8 cellular contexts compared by ENCODE assay signal in the genomic region with DNA sequence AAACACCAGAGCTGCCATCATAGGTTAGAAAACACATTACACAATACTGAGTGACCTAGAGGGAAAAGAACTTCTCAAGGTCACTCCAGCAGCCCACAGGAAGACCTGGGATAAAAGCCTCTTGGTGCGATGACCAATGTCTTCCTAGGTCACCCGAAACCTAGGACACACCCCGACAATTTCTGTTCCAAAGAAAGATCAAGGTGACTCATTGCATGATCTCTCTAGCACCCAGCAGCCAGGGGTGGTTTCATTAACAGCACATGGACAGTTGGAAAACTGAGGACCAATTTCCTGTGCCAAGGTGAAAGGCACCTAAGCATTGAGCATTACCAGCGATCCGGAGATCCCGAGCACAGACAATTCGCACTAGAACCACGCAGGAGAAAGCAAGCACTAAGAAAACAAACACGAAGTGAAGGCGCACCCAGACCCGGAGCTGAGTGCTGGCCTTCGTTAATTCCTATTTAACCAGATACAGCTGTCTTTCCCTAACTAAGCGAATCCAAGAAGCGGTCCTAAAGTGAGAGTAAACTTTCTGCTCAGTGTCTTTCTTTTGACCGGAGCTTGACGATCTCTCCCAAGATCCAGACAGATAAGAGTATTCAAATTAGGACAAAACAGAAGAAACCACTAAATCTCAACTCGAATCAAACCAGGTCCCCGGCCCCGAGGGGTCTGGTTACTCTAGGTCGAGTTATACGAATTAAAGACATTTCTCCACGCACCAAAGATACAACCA. TPM values are rescaled to one million over a fixed set of nuclear protein-coding genes. Genes with fewer than 3 reads are reported as not detected.
DNase-seq lines count a peak whose midpoint lies in the region; ATAC-seq and TF ChIP-seq lines count a peak whose summit lies in the region.

No MANE protein-coding gene starts in this region.

- no peak overlapping the region for H3K27ac ChIP-seq in brain microvascular endothelial cell
- H3K27ac ChIP-seq in temporal lobe (ENCODE audit: low read depth, low read length) = peak overlapping the region; percentile 40

- peak; percentile 7 for TF ChIP-seq CTCF in brain microvascular endothelial cell (IDR thresholded peaks at IDR 0.05; ENCODE audit: low read depth, low read length, missing control alignments)

- H3K4me3 ChIP-seq in brain microvascular endothelial cell (ENCODE audit: low read depth, low read length) = peak overlapping the region; percentile 52

- DNase-seq in EL (peak; percentile 31), HT1080 (ENCODE audit: low read depth) (peak; percentile 36), brain microvascular endothelial cell (no peak), left lobe of liver (ENCODE audit: low spot score) (no peak), NCI-H2107 (lab: John Stamatoyannopoulos, UW) (no peak)

- peaks cover 31% of the 10 kb centered on the region for H3K27me3 ChIP-seq in brain microvascular endothelial cell (replicated peaks)

- in situ Hi-C loops in brain microvascular endothelial cell (cut with HindIII; ENCODE audit: low pct_ligation_motif_present, low sequenced_read_pairs) = no loop called here

- H3K36me3 ChIP-seq in brain microvascular endothelial cell (replicated peaks) = no peaks in the 10 kb centered on the region

- ATAC-seq in left lobe of liver (peak; percentile 67), GM19035 (IDR thresholded peaks at IDR 0.05; ENCODE audit: unreplicated experiment) (no peak), HG03135 (IDR thresholded peaks at IDR 0.05; ENCODE audit: unreplicated experiment) (no peak)

RNA-seq across cellular contexts. Expression of a gene that starts 1.4 kb away (rescaled TPM):
- 0.29 and 0.60 TPM in 2 replicates for total RNA-seq in HT1080 (2014; rRNA removed; shearing (Covaris generic))
- 0.09 and 0.23 TPM in 2 replicates for polyA plus RNA-seq in HT1080 (2015; cell fraction: cytosol; rRNA removed)
- 0.54 and 1.3 TPM in 2 replicates for polyA plus RNA-seq in HT1080 (2015; cell fraction: nucleus; rRNA removed)
- 0.20 TPM for total RNA-seq in left lobe of liver
- 39.1 TPM for total RNA-seq in temporal lobe

Comparison
In these comparisons a context has a peak if more than half of its experiments do, and no peak if none do; other contexts are left out.
1. DNase-seq: peak in EL (single experiment) and HT1080 (single experiment); none in brain microvascular endothelial cell (single experiment), left lobe of liver (single experiment) and NCI-H2107 (single experiment).
2. RNA of a gene that starts 1.4 kb away (total RNA-seq): 39.1 TPM in temporal lobe (single experiment); 0.29 to 0.60 TPM in HT1080 and 0.20 TPM in left lobe of liver (single experiment); every median in the first group is over 10 times any median in the second.